Comparison of ENCODE assay signal across 19 cellular contexts in genomic region chr12:105622846-105623245, GRCh38.
DNase-seq lines count a peak whose midpoint lies in the region; ATAC-seq and TF ChIP-seq lines count a peak whose summit lies in the region.
"Had no signal": no experiment of that assay in that cellular context is flagged by ENCODE, and none has a peak within 500 bp of the region (broad histone marks: within the 10 kb centered on the region; RNA-seq: fewer than 3 reads in every experiment).

No MANE protein-coding gene starts in this region.

- ATAC-seq in GM23338 (no peak), GM21367 (IDR thresholded peaks at IDR 0.05; ENCODE audit: unreplicated experiment) (no peak), GM19467 (IDR thresholded peaks at IDR 0.05; ENCODE audit: unreplicated experiment) (no peak), GM21515 (IDR thresholded peaks at IDR 0.05; ENCODE audit: unreplicated experiment) (no peak)
- ATAC-seq: CD8-positive, alpha-beta T cell; HCT116; HepG2 had no signal

- H3F3A ChIP-seq in GM23338 (replicated peaks; ENCODE audit: low read depth): no peaks in the 10 kb centered on the region
- peaks cover 4% of the 10 kb centered on the region for H3F3A ChIP-seq in neural progenitor cell (ENCODE audit: low read depth)

- TF ChIP-seq CTCF in GM23338 (conservative IDR thresholded peaks at IDR 0.05; ENCODE audit: low read depth in 2 of 2): no peak
- no peak for TF ChIP-seq CTCF in brain (conservative IDR thresholded peaks at IDR 0.05)
- TF ChIP-seq CTCF in neural progenitor cell (IDR thresholded peaks at IDR 0.05): no peak
- no peak for TF ChIP-seq CTCF in retinal pigment epithelial cell (conservative IDR thresholded peaks at IDR 0.05; ENCODE audit: low read depth, low read length)

- H3K79me2 ChIP-seq in GM23338 (replicated peaks; ENCODE audit: insufficient read depth) (no peaks in the 10 kb centered on the region), neural progenitor cell (ENCODE audit: low read depth) (no peaks in the 10 kb centered on the region)

- H3K4me3 ChIP-seq in GM23338 (no peak overlapping the region), neural progenitor cell (no peak overlapping the region), retinal pigment epithelial cell (ENCODE audit: low read length) (no peak overlapping the region)
- H3K4me3 ChIP-seq: BLaER1 treated with 17β-estradiol and CSF1 and Interleukin-3, amounts not matched to agents 10 nM and 100 nM had no signal

- no peaks in the 10 kb centered on the region for H3K27me3 Mint-ChIP-seq in GM23338 (ENCODE audit: insufficient read depth, low read depth, poor library complexity)
- peaks cover under 1% of the 10 kb centered on the region for H3K27me3 Mint-ChIP-seq in brain
- no peaks in the 10 kb centered on the region for H3K27me3 Mint-ChIP-seq in neural progenitor cell (ENCODE audit: insufficient read depth, low read depth)

- H3K27me3 ChIP-seq in GM23338 (ENCODE audit: insufficient read depth) (no peaks in the 10 kb centered on the region), neural progenitor cell (no peaks in the 10 kb centered on the region)
- H3K27me3 ChIP-seq: BLaER1 treated with 17β-estradiol and CSF1 and Interleukin-3, amounts not matched to agents 10 nM and 100 nM had no signal

- H3K4me2 ChIP-seq in GM23338: no peak overlapping the region
- H3K4me2 ChIP-seq in neural progenitor cell: peak overlapping the region; percentile 44
- H3K4me2 ChIP-seq: BLaER1 treated with 17β-estradiol and CSF1 and Interleukin-3, amounts not matched to agents 10 nM and 100 nM had no signal

- no peaks in the 10 kb centered on the region for H4K20me1 ChIP-seq in GM23338 (replicated peaks; ENCODE audit: insufficient read depth)
- no peaks in the 10 kb centered on the region for H4K20me1 ChIP-seq in neural progenitor cell (ENCODE audit: low read depth)
- H4K20me1 ChIP-seq: BLaER1 treated with 17β-estradiol and CSF1 and Interleukin-3, amounts not matched to agents 10 nM and 100 nM had no signal

- H3K36me3 ChIP-seq in GM23338 (ENCODE audit: insufficient read depth): no peaks in the 10 kb centered on the region
- no peaks in the 10 kb centered on the region for H3K36me3 ChIP-seq in neural progenitor cell
- H3K36me3 ChIP-seq: BLaER1 treated with 17β-estradiol and CSF1 and Interleukin-3, amounts not matched to agents 10 nM and 100 nM had no signal

- no peak overlapping the region for H3K27ac Mint-ChIP-seq in GM23338
- H3K27ac Mint-ChIP-seq in brain: peak overlapping the region in 4 of 5 experiments; percentile 24 to 87 (median 35)
- H3K27ac Mint-ChIP-seq in neural progenitor cell: peak overlapping the region; percentile 74
- H3K27ac Mint-ChIP-seq: B cell; CD8-positive, alpha-beta T cell; HFFc6 had no signal

- peaks cover 10% of the 10 kb centered on the region for H3K4me1 ChIP-seq in GM23338 (ENCODE audit: insufficient read depth)
- H3K4me1 ChIP-seq in neural progenitor cell: peaks cover 15% of the 10 kb centered on the region
- H3K4me1 ChIP-seq: BLaER1 treated with 17β-estradiol and CSF1 and Interleukin-3, amounts not matched to agents 10 nM and 100 nM had no signal

- H2AFZ ChIP-seq in GM23338: 0 out of 2 replicates have a peak overlapping the region, but pooled peaks have one; percentile 12
- no peak overlapping the region for H2AFZ ChIP-seq in neural progenitor cell (replicated peaks)

- H3K4me1 Mint-ChIP-seq in GM23338 (peaks cover 7% of the 10 kb centered on the region; the same call in 2 of the 3 replicates), brain (peaks cover 19% of the 10 kb centered on the region), neural progenitor cell (peaks cover 28% of the 10 kb centered on the region)
- H3K4me1 Mint-ChIP-seq: B cell, IgD-negative memory B cell had no signal

- H3K9ac ChIP-seq in neural progenitor cell: no peak overlapping the region
- H3K9ac ChIP-seq: BLaER1 treated with 17β-estradiol and CSF1 and Interleukin-3, amounts not matched to agents 10 nM and 100 nM had no signal

- H3K9me3 ChIP-seq in neural progenitor cell (ENCODE audit: low read depth): no peaks in the 10 kb centered on the region

- H3K27ac ChIP-seq in GM23338 (ENCODE audit: low read depth) (no peak overlapping the region), neural progenitor cell (no peak overlapping the region)
- H3K27ac ChIP-seq: BLaER1 treated with 17β-estradiol and CSF1 and Interleukin-3, amounts not matched to agents 10 nM and 100 nM had no signal

- no peaks in the 10 kb centered on the region for H3K36me3 Mint-ChIP-seq in GM23338 (ENCODE audit: low read depth)
- H3K36me3 Mint-ChIP-seq in brain: no peaks in the 10 kb centered on the region
- H3K36me3 Mint-ChIP-seq in neural progenitor cell: no peaks in the 10 kb centered on the region
- H3K36me3 Mint-ChIP-seq: CD8-positive, alpha-beta T cell; IgD-negative memory B cell had no signal

- H3K9me2 ChIP-seq in GM23338 (ENCODE audit: insufficient read depth): no peaks in the 10 kb centered on the region; the same call in 1 of the 2 replicates

- H3K9me3 Mint-ChIP-seq in GM23338 (peaks cover under 1% of the 10 kb centered on the region; the same call in 1 of the 3 replicates), brain (peaks cover 3 to 21% (median 5%) of the 10 kb centered on the region in 5 experiments), neural progenitor cell (peaks cover 19% of the 10 kb centered on the region)
- H3K9me3 Mint-ChIP-seq: CD8-positive, alpha-beta T cell; HFFc6 had no signal

- no peak overlapping the region for H3K4me3 Mint-ChIP-seq in GM23338
- H3K4me3 Mint-ChIP-seq in brain: peak overlapping the region in 2 of 5 experiments; percentile 1 to 30
- no peak overlapping the region for H3K4me3 Mint-ChIP-seq in neural progenitor cell
- H3K4me3 Mint-ChIP-seq: B cell; CD8-positive, alpha-beta T cell; HFFc6; IgD-negative memory B cell had no signal

- DNase-seq in GM23338 (ENCODE audit: low spot score) (no peak), neural progenitor cell (ENCODE audit: low spot score) (peak; percentile 63), retinal pigment epithelial cell (ENCODE audit: low read depth) (peak; percentile 15)
- DNase-seq: Calu3; CD8-positive, alpha-beta T cell; DMS79 treated with DMSO at 0.1 percent for 48 hours; GF-D8; GOT3; H7; HFFc6 had no signal

TF ChIP-seq in GM23338, 12 proteins besides CTCF, POLR2A, EP300 and RAD21:
- no peak for TF ChIP-seq NANOG (IDR thresholded peaks at IDR 0.05; ENCODE audit: borderline replicate concordance)
- no peak for TF ChIP-seq REST (IDR thresholded peaks at IDR 0.05; ENCODE audit: unreplicated experiment)
- TF ChIP-seq STAT1 (IDR thresholded peaks at IDR 0.05; ENCODE audit: unreplicated experiment): no peak
- TF ChIP-seq EZH2phosphoT487 (IDR thresholded peaks at IDR 0.05; ENCODE audit: unreplicated experiment): no peak
- no peak for TF ChIP-seq CREB1 (CRISPR knock-in tag; IDR thresholded peaks at IDR 0.05; ENCODE audit: low read depth)
TF ChIP-seq in GM23338: peak in this region for 0.
